Comparison of ENCODE assay signal across 2 cellular contexts in the genomic region with DNA sequence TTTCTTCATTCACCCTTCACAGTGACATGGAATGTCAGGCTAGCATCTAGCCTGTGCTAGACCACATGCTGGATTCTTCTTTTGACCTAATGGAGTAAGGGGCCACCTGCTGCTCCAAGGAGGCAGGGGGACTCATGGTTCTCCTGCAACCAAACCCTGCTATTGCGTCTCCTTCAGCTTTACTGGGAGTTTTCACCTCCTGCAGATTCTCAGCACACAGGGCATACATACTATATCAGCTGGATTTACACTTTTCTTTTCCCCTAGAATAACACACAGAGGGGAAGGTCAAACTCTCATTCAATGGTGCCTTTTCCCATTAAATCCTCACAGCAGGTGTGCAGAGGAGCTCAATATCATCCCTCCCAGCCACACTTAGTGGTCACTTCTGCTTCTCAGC.
TF ChIP-seq lines count a peak whose summit lies in the region.

No MANE protein-coding gene starts in this region.

TF ChIP-seq in GM23338, 12 proteins besides CTCF, POLR2A, EP300 and RAD21:
- TF ChIP-seq EZH2 (IDR thresholded peaks at IDR 0.05; ENCODE audit: low read depth, unreplicated experiment) (no peak), NANOG (IDR thresholded peaks at IDR 0.05; ENCODE audit: borderline replicate concordance) (no peak), ZNF114 (CRISPR knock-in tag; IDR thresholded peaks at IDR 0.05) (no peak), POLR2AphosphoS5 (IDR thresholded peaks at IDR 0.05; ENCODE audit: low read depth) (no peak), JUNB (IDR thresholded peaks at IDR 0.05; ENCODE audit: unreplicated experiment) (no peak), STAT1 (IDR thresholded peaks at IDR 0.05; ENCODE audit: unreplicated experiment) (no peak)
- TF ChIP-seq, protein P1, sequence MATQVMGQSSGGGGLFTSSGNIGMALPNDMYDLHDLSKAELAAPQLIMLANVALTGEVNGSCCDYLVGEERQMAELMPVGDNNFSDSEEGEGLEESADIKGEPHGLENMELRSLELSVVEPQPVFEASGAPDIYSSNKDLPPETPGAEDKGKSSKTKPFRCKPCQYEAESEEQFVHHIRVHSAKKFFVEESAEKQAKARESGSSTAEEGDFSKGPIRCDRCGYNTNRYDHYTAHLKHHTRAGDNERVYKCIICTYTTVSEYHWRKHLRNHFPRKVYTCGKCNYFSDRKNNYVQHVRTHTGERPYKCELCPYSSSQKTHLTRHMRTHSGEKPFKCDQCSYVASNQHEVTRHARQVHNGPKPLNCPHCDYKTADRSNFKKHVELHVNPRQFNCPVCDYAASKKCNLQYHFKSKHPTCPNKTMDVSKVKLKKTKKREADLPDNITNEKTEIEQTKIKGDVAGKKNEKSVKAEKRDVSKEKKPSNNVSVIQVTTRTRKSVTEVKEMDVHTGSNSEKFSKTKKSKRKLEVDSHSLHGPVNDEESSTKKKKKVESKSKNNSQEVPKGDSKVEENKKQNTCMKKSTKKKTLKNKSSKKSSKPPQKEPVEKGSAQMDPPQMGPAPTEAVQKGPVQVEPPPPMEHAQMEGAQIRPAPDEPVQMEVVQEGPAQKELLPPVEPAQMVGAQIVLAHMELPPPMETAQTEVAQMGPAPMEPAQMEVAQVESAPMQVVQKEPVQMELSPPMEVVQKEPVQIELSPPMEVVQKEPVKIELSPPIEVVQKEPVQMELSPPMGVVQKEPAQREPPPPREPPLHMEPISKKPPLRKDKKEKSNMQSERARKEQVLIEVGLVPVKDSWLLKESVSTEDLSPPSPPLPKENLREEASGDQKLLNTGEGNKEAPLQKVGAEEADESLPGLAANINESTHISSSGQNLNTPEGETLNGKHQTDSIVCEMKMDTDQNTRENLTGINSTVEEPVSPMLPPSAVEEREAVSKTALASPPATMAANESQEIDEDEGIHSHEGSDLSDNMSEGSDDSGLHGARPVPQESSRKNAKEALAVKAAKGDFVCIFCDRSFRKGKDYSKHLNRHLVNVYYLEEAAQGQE (IDR thresholded peaks at IDR 0.05; ENCODE audit: unreplicated experiment): no peak
- TF ChIP-seq, protein P2, sequence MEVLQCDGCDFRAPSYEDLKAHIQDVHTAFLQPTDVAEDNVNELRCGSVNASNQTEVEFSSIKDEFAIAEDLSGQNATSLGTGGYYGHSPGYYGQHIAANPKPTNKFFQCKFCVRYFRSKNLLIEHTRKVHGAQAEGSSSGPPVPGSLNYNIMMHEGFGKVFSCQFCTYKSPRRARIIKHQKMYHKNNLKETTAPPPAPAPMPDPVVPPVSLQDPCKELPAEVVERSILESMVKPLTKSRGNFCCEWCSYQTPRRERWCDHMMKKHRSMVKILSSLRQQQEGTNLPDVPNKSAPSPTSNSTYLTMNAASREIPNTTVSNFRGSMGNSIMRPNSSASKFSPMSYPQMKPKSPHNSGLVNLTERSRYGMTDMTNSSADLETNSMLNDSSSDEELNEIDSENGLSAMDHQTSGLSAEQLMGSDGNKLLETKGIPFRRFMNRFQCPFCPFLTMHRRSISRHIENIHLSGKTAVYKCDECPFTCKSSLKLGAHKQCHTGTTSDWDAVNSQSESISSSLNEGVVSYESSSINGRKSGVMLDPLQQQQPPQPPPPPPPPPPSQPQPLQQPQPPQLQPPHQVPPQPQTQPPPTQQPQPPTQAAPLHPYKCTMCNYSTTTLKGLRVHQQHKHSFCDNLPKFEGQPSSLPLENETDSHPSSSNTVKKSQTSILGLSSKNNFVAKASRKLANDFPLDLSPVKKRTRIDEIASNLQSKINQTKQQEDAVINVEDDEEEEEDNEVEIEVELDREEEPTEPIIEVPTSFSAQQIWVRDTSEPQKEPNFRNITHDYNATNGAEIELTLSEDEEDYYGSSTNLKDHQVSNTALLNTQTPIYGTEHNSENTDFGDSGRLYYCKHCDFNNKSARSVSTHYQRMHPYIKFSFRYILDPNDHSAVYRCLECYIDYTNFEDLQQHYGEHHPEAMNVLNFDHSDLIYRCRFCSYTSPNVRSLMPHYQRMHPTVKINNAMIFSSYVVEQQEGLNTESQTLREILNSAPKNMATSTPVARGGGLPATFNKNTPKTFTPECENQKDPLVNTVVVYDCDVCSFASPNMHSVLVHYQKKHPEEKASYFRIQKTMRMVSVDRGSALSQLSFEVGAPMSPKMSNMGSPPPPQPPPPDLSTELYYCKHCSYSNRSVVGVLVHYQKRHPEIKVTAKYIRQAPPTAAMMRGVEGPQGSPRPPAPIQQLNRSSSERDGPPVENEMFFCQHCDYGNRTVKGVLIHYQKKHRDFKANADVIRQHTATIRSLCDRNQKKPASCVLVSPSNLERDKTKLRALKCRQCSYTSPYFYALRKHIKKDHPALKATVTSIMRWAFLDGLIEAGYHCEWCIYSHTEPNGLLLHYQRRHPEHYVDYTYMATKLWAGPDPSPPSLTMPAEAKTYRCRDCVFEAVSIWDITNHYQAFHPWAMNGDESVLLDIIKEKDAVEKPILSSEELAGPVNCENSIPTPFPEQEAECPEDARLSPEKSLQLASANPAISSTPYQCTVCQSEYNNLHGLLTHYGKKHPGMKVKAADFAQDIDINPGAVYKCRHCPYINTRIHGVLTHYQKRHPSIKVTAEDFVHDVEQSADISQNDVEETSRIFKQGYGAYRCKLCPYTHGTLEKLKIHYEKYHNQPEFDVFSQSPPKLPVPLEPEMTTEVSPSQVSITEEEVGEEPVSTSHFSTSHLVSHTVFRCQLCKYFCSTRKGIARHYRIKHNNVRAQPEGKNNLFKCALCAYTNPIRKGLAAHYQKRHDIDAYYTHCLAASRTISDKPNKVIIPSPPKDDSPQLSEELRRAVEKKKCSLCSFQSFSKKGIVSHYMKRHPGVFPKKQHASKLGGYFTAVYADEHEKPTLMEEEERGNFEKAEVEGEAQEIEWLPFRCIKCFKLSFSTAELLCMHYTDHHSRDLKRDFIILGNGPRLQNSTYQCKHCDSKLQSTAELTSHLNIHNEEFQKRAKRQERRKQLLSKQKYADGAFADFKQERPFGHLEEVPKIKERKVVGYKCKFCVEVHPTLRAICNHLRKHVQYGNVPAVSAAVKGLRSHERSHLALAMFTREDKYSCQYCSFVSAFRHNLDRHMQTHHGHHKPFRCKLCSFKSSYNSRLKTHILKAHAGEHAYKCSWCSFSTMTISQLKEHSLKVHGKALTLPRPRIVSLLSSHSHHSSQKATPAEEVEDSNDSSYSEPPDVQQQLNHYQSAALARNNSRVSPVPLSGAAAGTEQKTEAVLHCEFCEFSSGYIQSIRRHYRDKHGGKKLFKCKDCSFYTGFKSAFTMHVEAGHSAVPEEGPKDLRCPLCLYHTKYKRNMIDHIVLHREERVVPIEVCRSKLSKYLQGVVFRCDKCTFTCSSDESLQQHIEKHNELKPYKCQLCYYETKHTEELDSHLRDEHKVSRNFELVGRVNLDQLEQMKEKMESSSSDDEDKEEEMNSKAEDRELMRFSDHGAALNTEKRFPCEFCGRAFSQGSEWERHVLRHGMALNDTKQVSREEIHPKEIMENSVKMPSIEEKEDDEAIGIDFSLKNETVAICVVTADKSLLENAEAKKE (CRISPR knock-in tag; IDR thresholded peaks at IDR 0.05): 0 out of 2 replicates have a peak, but pooled peaks have one; percentile 6
- TF ChIP-seq, protein P3, sequence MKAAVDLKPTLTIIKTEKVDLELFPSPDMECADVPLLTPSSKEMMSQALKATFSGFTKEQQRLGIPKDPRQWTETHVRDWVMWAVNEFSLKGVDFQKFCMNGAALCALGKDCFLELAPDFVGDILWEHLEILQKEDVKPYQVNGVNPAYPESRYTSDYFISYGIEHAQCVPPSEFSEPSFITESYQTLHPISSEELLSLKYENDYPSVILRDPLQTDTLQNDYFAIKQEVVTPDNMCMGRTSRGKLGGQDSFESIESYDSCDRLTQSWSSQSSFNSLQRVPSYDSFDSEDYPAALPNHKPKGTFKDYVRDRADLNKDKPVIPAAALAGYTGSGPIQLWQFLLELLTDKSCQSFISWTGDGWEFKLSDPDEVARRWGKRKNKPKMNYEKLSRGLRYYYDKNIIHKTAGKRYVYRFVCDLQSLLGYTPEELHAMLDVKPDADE (IDR thresholded peaks at IDR 0.05): no peak

TF ChIP-seq in H1, 55 proteins besides CTCF, POLR2A, EP300 and RAD21:
- TF ChIP-seq BCL11A (IDR thresholded peaks at IDR 0.05; ENCODE audit: low read depth in 2 of 2, low read length in 2 of 2) (no peak), TEAD4 (IDR thresholded peaks at IDR 0.05; ENCODE audit: low read depth, low read length) (0 out of 2 replicates have a peak, but pooled peaks have one; percentile 39)
- TF ChIP-seq, protein P4, sequence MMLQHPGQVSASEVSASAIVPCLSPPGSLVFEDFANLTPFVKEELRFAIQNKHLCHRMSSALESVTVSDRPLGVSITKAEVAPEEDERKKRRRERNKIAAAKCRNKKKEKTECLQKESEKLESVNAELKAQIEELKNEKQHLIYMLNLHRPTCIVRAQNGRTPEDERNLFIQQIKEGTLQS (IDR thresholded peaks at IDR 0.05; ENCODE audit: insufficient read depth, low read depth, low read length): no peak
- TF ChIP-seq, protein P5, sequence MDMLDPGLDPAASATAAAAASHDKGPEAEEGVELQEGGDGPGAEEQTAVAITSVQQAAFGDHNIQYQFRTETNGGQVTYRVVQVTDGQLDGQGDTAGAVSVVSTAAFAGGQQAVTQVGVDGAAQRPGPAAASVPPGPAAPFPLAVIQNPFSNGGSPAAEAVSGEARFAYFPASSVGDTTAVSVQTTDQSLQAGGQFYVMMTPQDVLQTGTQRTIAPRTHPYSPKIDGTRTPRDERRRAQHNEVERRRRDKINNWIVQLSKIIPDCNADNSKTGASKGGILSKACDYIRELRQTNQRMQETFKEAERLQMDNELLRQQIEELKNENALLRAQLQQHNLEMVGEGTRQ (IDR thresholded peaks at IDR 0.05; ENCODE audit: low read length): no peak
